Comparison of ENCODE assay signal across 13 cellular contexts in genomic region chr13:102873653-102874052, GRCh38. TPM values are rescaled to one million over a fixed set of nuclear protein-coding genes. Genes with fewer than 3 reads are reported as not detected.
A peak's percentile ranks its signal among the peaks of the same experiment; 100 is the strongest.
DNase-seq lines count a peak whose midpoint lies in the region; ATAC-seq and TF ChIP-seq lines count a peak whose summit lies in the region.
"Had no signal": no experiment of that assay in that cellular context is flagged by ENCODE, and none has a peak within 500 bp of the region (broad histone marks: within the 10 kb centered on the region; RNA-seq: fewer than 3 reads in every experiment).

No MANE protein-coding gene starts in this region.

- no peaks in the 10 kb centered on the region for H3K27me3 ChIP-seq in right cardiac atrium (ENCODE audit: control insufficient read depth, insufficient read depth)
- H3K27me3 ChIP-seq: suprapubic skin had no signal

- WGBS in right cardiac atrium, result 59% methylated on average over 3 of the region's 3 CpGs

- H3K9me3 ChIP-seq in right cardiac atrium (ENCODE audit: control insufficient read depth, low read length), result no peaks in the 10 kb centered on the region
- H3K9me3 ChIP-seq: suprapubic skin had no signal

- peak; percentile 68 for ATAC-seq in GM21390 (IDR thresholded peaks at IDR 0.05; ENCODE audit: unreplicated experiment)
- ATAC-seq in HG03280 (IDR thresholded peaks at IDR 0.05; ENCODE audit: unreplicated experiment), result peak; percentile 69
- no peak for ATAC-seq in right cardiac atrium

- DNase-seq in GM12864 (ENCODE audit: low read depth) (peak; percentile 13), cardiac fibroblast (ENCODE audit: low read depth in 2 of 2) (peak; percentile 29 to 54), DMS153 treated with DMSO at 0.1 percent for 48 hours (lab: John Stamatoyannopoulos, UW; ENCODE audit: unreplicated experiment) (no peak), right cardiac atrium (no peak), medulla oblongata (ENCODE audit: extremely low spot score) (no peak), mucosa of gallbladder (ENCODE audit: low spot score) (no peak)
- DNase-seq: AML-193, GF-D8, glutamatergic neuron had no signal

- H3K4me1 ChIP-seq in right cardiac atrium (ENCODE audit: control insufficient read depth, insufficient read depth, low read length), result no peaks in the 10 kb centered on the region
- H3K4me1 ChIP-seq: parathyroid adenoma had no signal

- H3K27ac ChIP-seq in right cardiac atrium (ENCODE audit: low read length), result no peak overlapping the region
- H3K27ac ChIP-seq: parathyroid adenoma, suprapubic skin had no signal

- intact Hi-C loops in right cardiac atrium (cut with DNase I), result no loop called here

- H3K4me3 ChIP-seq in GM12864 (ENCODE audit: low read depth, low read length) (no peak overlapping the region), cardiac fibroblast (replicated peaks in 1 of 2; ENCODE audit: low read depth in 2 of 2, low read length in 2 of 2) (no peak overlapping the region), right cardiac atrium (ENCODE audit: low read length) (no peak overlapping the region)
- H3K4me3 ChIP-seq: suprapubic skin had no signal

- TF ChIP-seq CTCF in GM12864 (IDR thresholded peaks at IDR 0.05; ENCODE audit: low read depth, low read length, missing control alignments), result no peak
- no peak for TF ChIP-seq CTCF in cardiac fibroblast (IDR thresholded peaks at IDR 0.05; ENCODE audit: low read depth, low read length)

RNA-seq across cellular contexts. Expression of gene ERCC5, which starts 27.8 kb away (rescaled TPM):
- 10 to 100 TPM; 28.6 to 34.4 (median 30.6) TPM for total RNA-seq in right cardiac atrium
- 28.4 TPM for polyA plus RNA-seq in right cardiac atrium
- total RNA-seq in mucosa of gallbladder, result 59.6 TPM

Comparison
In these comparisons a context has a peak if more than half of its experiments do, and no peak if none do; other contexts are left out.
1. DNase-seq: peak in GM12864 (single experiment) and cardiac fibroblast (2 of 2); none in DMS153 treated with DMSO at 0.1 percent for 48 hours (single experiment), right cardiac atrium (0 of 3), medulla oblongata (single experiment) and mucosa of gallbladder (single experiment).
2. ATAC-seq: peak in GM21390 (single experiment) and HG03280 (single experiment); none in right cardiac atrium (0 of 2).